In the genomic region with DNA sequence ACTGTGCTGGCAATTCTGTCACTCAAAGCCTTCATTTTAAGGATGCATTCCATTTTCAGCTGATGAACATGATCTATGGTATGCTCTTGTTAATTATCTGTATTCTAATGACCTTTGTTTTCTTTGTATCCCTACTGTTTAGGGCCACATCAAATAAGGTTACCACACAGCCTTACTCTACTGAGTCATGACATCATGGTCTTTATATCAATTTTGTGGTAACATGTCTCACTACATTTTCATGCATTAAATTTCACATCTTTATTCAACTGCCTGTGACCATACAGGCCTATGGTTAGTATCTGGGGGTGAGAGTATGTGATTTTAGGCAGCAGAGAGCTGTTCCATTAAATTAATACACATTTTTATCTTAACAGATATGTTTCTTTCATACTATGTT, we compare ENCODE assay signal across 22 cellular contexts.
DNase-seq lines count a peak whose midpoint lies in the region; ATAC-seq, FAIRE-seq and TF ChIP-seq lines count a peak whose summit lies in the region.
"Had no signal": no experiment of that assay in that cellular context is flagged by ENCODE, and none has a peak within 500 bp of the region (broad histone marks: within the 10 kb centered on the region; RNA-seq: fewer than 3 reads in every experiment).

No MANE protein-coding gene starts in this region.

- H3K27me3 Mint-ChIP-seq in activated T-cell treated with anti-CD3 and anti-CD28 coated beads, Interleukin-2, amount 50 U/mL, for 24 hours, result no peaks in the 10 kb centered on the region
- no peaks in the 10 kb centered on the region for H3K27me3 Mint-ChIP-seq in central memory CD8-positive, alpha-beta T cell
- H3K27me3 Mint-ChIP-seq: CD8-positive, alpha-beta memory T cell had no signal

- peaks cover 12% of the 10 kb centered on the region for H3K4me1 Mint-ChIP-seq in activated T-cell treated with anti-CD3 and anti-CD28 coated beads, Interleukin-2, amount 50 U/mL, for 24 hours (ENCODE audit: low read depth)
- H3K4me1 Mint-ChIP-seq in central memory CD8-positive, alpha-beta T cell, result no peaks in the 10 kb centered on the region

- peak overlapping the region; percentile 15 for H3K27ac Mint-ChIP-seq in activated T-cell treated with anti-CD3 and anti-CD28 coated beads, Interleukin-2, amount 50 U/mL, for 24 hours
- peak overlapping the region; percentile 32 for H3K27ac Mint-ChIP-seq in central memory CD8-positive, alpha-beta T cell (ENCODE audit: low read depth)

- H3K9me3 Mint-ChIP-seq in activated T-cell treated with anti-CD3 and anti-CD28 coated beads, Interleukin-2, amount 50 U/mL, for 24 hours, result no peaks in the 10 kb centered on the region
- H3K9me3 Mint-ChIP-seq in central memory CD8-positive, alpha-beta T cell, result no peaks in the 10 kb centered on the region
- H3K9me3 Mint-ChIP-seq: CD8-positive, alpha-beta memory T cell had no signal

- DNase-seq in activated T-cell treated with anti-CD3 and anti-CD28 coated beads, Interleukin-2, amount 50 U/mL, for 24 hours, result no peak
- DNase-seq in activated T-cell treated with anti-CD3 and anti-CD28 coated beads, Interleukin-2, amount 50 U/mL, for 48 hours, result no peak
- peak; percentile 14 for DNase-seq in EH (ENCODE audit: low read depth)
- DNase-seq in HTR-8/SVneo (ENCODE audit: insufficient read length, low spot score), result no peak
- no peak for DNase-seq in central memory CD8-positive, alpha-beta T cell (ENCODE audit: low spot score in 2 of 2)
- DNase-seq in putamen (ENCODE audit: low spot score), result no peak
- DNase-seq in NK-92 (lab: John Stamatoyannopoulos, UW; ENCODE audit: unreplicated experiment), result no peak
- no peak for DNase-seq in erythroblast (lab: John Stamatoyannopoulos, UW)
- DNase-seq: Calu3; CD8-positive, alpha-beta memory T cell; DMS153; KBM-7; NCI-H1092; NCI-H1436; NCI-H1930; NCI-H226; NCI-H524; NCI-H774; Peyer's patch had no signal

- TF ChIP-seq POLR2A in erythroblast (IDR thresholded peaks at IDR 0.05; ENCODE audit: low read length), result no peak

- ATAC-seq in central memory CD8-positive, alpha-beta T cell (replicated peaks; ENCODE audit: extremely low read depth, poor library complexity, severe bottlenecking), result no peak

- peaks cover 97% of the 10 kb centered on the region for H3K36me3 Mint-ChIP-seq in activated T-cell treated with anti-CD3 and anti-CD28 coated beads, Interleukin-2, amount 50 U/mL, for 24 hours (ENCODE audit: low read depth)
- H3K36me3 Mint-ChIP-seq in central memory CD8-positive, alpha-beta T cell (ENCODE audit: insufficient read depth), result peaks cover 51% of the 10 kb centered on the region

- H3K4me3 Mint-ChIP-seq in activated T-cell treated with anti-CD3 and anti-CD28 coated beads, Interleukin-2, amount 50 U/mL, for 24 hours, result no peak overlapping the region
- no peak overlapping the region for H3K4me3 Mint-ChIP-seq in central memory CD8-positive, alpha-beta T cell
- H3K4me3 Mint-ChIP-seq: CD8-positive, alpha-beta memory T cell had no signal

- peak; percentile 23 for FAIRE-seq in HTR-8/SVneo (lab: Jason Lieb, UNC)
- FAIRE-seq: A204.1, GM18507, H1 had no signal
